Comparison of ENCODE assay signal across 26 cellular contexts in genomic region chr7:139544645-139545044, GRCh38. TPM values are rescaled to one million over a fixed set of nuclear protein-coding genes. Genes with fewer than 3 reads are reported as not detected.
"Had no signal": no experiment of that assay in that cellular context is flagged by ENCODE, and none has a peak within 500 bp of the region (broad histone marks: within the 10 kb centered on the region; RNA-seq: fewer than 3 reads in every experiment).

No MANE protein-coding gene starts in this region.

- H3K4me3 ChIP-seq: dorsolateral prefrontal cortex, gastrocnemius medialis, left lung, mucosa of descending colon, neural progenitor cell, pancreas, sigmoid colon, stomach, thyroid gland had no signal

- H3K9me3 ChIP-seq: gastrocnemius medialis, left lung, mucosa of descending colon, pancreas, sigmoid colon, stomach, thyroid gland had no signal

- DNase-seq: cerebellar nuclear complex; cortex of kidney; dorsolateral prefrontal cortex; effector CD4-positive, alpha-beta T cell; foreskin fibroblast; gastrocnemius medialis; head of caudate nucleus; kidney; left lung; mesenchymal stem cell; mucosa of descending colon; naive B cell; occipital lobe; pancreas; sigmoid colon; stimulated activated CD4-positive, alpha-beta T cell treated with anti-CD3 and anti-CD28 coated beads, Interleukin-4, amount 100 ng/mL, for 24 hours; stimulated activated naive CD4-positive, alpha-beta T cell treated with Interleukin-2 at 50 U/mL for 16 hours; stomach; thyroid gland; trophoblast cell had no signal

- H3K27ac ChIP-seq: dorsolateral prefrontal cortex, gastrocnemius medialis, left lung, neural progenitor cell, pancreas, sigmoid colon, stomach, thyroid gland had no signal

- H3K4me1 ChIP-seq: left lung, pancreas, sigmoid colon, thyroid gland had no signal

- H3K27me3 ChIP-seq: dorsolateral prefrontal cortex, gastrocnemius medialis, left lung, neural progenitor cell, pancreas, sigmoid colon, stomach, thyroid gland had no signal

- H3K36me3 ChIP-seq: gastrocnemius medialis, left lung, neural progenitor cell, pancreas, sigmoid colon, stomach, thyroid gland had no signal

- ATAC-seq: gastrocnemius medialis, left lung, mucosa of descending colon, pancreas had no signal

RNA-seq across cellular contexts. Expression of gene CLEC2L, which starts 21.2 kb away (rescaled TPM):
- total RNA-seq: glomerular endothelial cell; kidney; lower leg skin; lung microvascular endothelial cell; mucosa of descending colon; natural killer cell treated with Interleukin-12 subunit alpha and Interleukin-12 subunit beta and Interleukin-15 and Interleukin-18, amount 100 ng/mL, for 72 hours; pancreas; stomach; subcutaneous adipose tissue; thyroid gland had no signal
